11 cellular contexts compared by ENCODE assay signal in genomic region chr9:129137292-129138143, GRCh38. TPM values are rescaled to one million over a fixed set of nuclear protein-coding genes. Genes with fewer than 3 reads are reported as not detected.
DNase-seq lines count a peak whose midpoint lies in the region; ATAC-seq and TF ChIP-seq lines count a peak whose summit lies in the region.
"Had no signal": no experiment of that assay in that cellular context is flagged by ENCODE, and none has a peak within 500 bp of the region (broad histone marks: within the 10 kb centered on the region; RNA-seq: fewer than 3 reads in every experiment).

No MANE protein-coding gene starts in this region.

- no peak overlapping the region for H3K4me3 Mint-ChIP-seq in T-helper 1 cell treated with Interleukin-12 subunit alpha and Interleukin-12 subunit beta and Interleukin-4 antibody, amounts not matched to agents 30 μg/mL and 1 μg/mL, for 36 hours
- H3K4me3 Mint-ChIP-seq in brain: no peak overlapping the region

- no peaks in the 10 kb centered on the region for H3K9me3 Mint-ChIP-seq in T-helper 1 cell treated with Interleukin-12 subunit alpha and Interleukin-12 subunit beta and Interleukin-4 antibody, amounts not matched to agents 30 μg/mL and 1 μg/mL, for 36 hours
- no peaks in the 10 kb centered on the region for H3K9me3 Mint-ChIP-seq in brain

- H3K27me3 Mint-ChIP-seq in T-helper 1 cell treated with Interleukin-12 subunit alpha and Interleukin-12 subunit beta and Interleukin-4 antibody, amounts not matched to agents 30 μg/mL and 1 μg/mL, for 36 hours (ENCODE audit: low read depth): no peaks in the 10 kb centered on the region
- H3K27me3 Mint-ChIP-seq in brain: no peaks in the 10 kb centered on the region

- no peak for TF ChIP-seq EP300 in suprapubic skin (IDR thresholded peaks at IDR 0.05)

- no peak overlapping the region for H3K4me3 ChIP-seq in mesodermal cell (ENCODE audit: extremely low read depth, insufficient read depth, low read length, poor library complexity, severe bottlenecking)
- no peak overlapping the region for H3K4me3 ChIP-seq in suprapubic skin

- H3K27ac Mint-ChIP-seq in T-helper 1 cell treated with Interleukin-12 subunit alpha and Interleukin-12 subunit beta and Interleukin-4 antibody, amounts not matched to agents 30 μg/mL and 1 μg/mL, for 36 hours: peak overlapping the region; percentile 19
- H3K27ac Mint-ChIP-seq in brain: peak overlapping the region; percentile 36 to 100 (median 88)

- H3K4me1 ChIP-seq in mesodermal cell (ENCODE audit: control insufficient read depth, insufficient read depth, low read length, poor library complexity, severe bottlenecking) (peaks cover 44% of the 10 kb centered on the region), suprapubic skin (peaks cover 52% of the 10 kb centered on the region)

- no peak for DNase-seq in T-helper 1 cell
- DNase-seq in suprapubic skin (ENCODE audit: low spot score in 2 of 2): no peak
- DNase-seq in LoVo (ENCODE audit: low spot score): no peak
- DNase-seq: EL; NCI-H1436 treated with DMSO at 0.1 percent for 48 hours; NK-92 treated with Interleukin-12 subunit alpha and Interleukin-12 subunit beta, amount 100 ng/mL, for 24 hours had no signal

- no peaks in the 10 kb centered on the region for H3K27me3 ChIP-seq in suprapubic skin

- 94 to 95% methylated on average over 10 to 15 of the region's 19 CpGs for WGBS in mesodermal cell (ENCODE audit: insufficient coverage in 2 of 2), 2 experiments
- WGBS in suprapubic skin: 70% methylated on average over 12 of the region's 19 CpGs

- no peak for TF ChIP-seq POLR2A in suprapubic skin (IDR thresholded peaks at IDR 0.05)

- peak overlapping the region; percentile 100 for H3K27ac ChIP-seq in mesodermal cell (ENCODE audit: low read depth, low read length, severe bottlenecking)
- peak overlapping the region; percentile 100 for H3K27ac ChIP-seq in suprapubic skin

- TF ChIP-seq CTCF in brain (conservative IDR thresholded peaks at IDR 0.05) (no peak), suprapubic skin (IDR thresholded peaks at IDR 0.05) (no peak)

- peaks cover 25% of the 10 kb centered on the region for H3K4me1 Mint-ChIP-seq in T-helper 1 cell treated with Interleukin-12 subunit alpha and Interleukin-12 subunit beta and Interleukin-4 antibody, amounts not matched to agents 30 μg/mL and 1 μg/mL, for 36 hours (ENCODE audit: low read depth)
- H3K4me1 Mint-ChIP-seq in brain: peaks cover 42% of the 10 kb centered on the region

- H3K36me3 ChIP-seq in mesodermal cell (ENCODE audit: control insufficient read depth, insufficient read depth, low read length) (peaks cover 55% of the 10 kb centered on the region), suprapubic skin (peaks cover 43% of the 10 kb centered on the region)

- peaks cover 15% of the 10 kb centered on the region for H3K36me3 Mint-ChIP-seq in T-helper 1 cell treated with Interleukin-12 subunit alpha and Interleukin-12 subunit beta and Interleukin-4 antibody, amounts not matched to agents 30 μg/mL and 1 μg/mL, for 36 hours (ENCODE audit: low read depth)
- H3K36me3 Mint-ChIP-seq in brain: peaks cover 22% of the 10 kb centered on the region

- ATAC-seq in GM18867 (IDR thresholded peaks at IDR 0.05; ENCODE audit: unreplicated experiment) (no peak), GM18858 (IDR thresholded peaks at IDR 0.05; ENCODE audit: unreplicated experiment) (no peak)

- H3K9me3 ChIP-seq in mesodermal cell (ENCODE audit: control insufficient read depth, low read length) (no peaks in the 10 kb centered on the region), suprapubic skin (no peaks in the 10 kb centered on the region)

RNA-seq across cellular contexts. Expression of gene PTPA, which starts 26.3 kb away (rescaled TPM):
- 334 TPM for polyA plus RNA-seq in brain (ENCODE audit: insufficient read depth, low read depth, low replicate concordance)
- 128 TPM for polyA plus RNA-seq in mesodermal cell (2013, experiment 1 of 2)
- polyA plus RNA-seq in mesodermal cell (2013, experiment 2 of 2): 108 TPM
- total RNA-seq in suprapubic skin: 100 to 1,000 TPM in 1 of 4 donors, 10 to 100 TPM in 3; 59.1 to 108 (median 83.8) TPM

RNA-seq across cellular contexts. Expression of gene CRAT, which starts 26.9 kb away (rescaled TPM):
- 75.0 TPM for polyA plus RNA-seq in brain (ENCODE audit: insufficient read depth, low read depth, low replicate concordance)
- 27.2 TPM for polyA plus RNA-seq in mesodermal cell (2013, experiment 1 of 2)
- polyA plus RNA-seq in mesodermal cell (2013, experiment 2 of 2): 24.9 TPM
- 100 to 1,000 TPM in 1 of 4 donors, 10 to 100 TPM in 3; 27.4 to 156 (median 42.8) TPM for total RNA-seq in suprapubic skin

RNA-seq across cellular contexts. Expression of gene IER5L, which starts 40.5 kb away (rescaled TPM):
- 9.6 TPM for polyA plus RNA-seq in brain (ENCODE audit: insufficient read depth, low read depth, low replicate concordance)
- polyA plus RNA-seq in mesodermal cell (2013, experiment 1 of 2): 75.6 TPM
- 55.6 TPM for polyA plus RNA-seq in mesodermal cell (2013, experiment 2 of 2)
- 1 to 10 TPM; 4.3 to 8.2 (median 6.2) TPM for total RNA-seq in suprapubic skin

RNA-seq across cellular contexts. Expression of gene DOLPP1, which starts 56.6 kb away (rescaled TPM):
- 40.8 TPM for polyA plus RNA-seq in brain (ENCODE audit: insufficient read depth, low read depth, low replicate concordance)
- 18.4 TPM for polyA plus RNA-seq in mesodermal cell (2013, experiment 1 of 2)
- 14.8 TPM for polyA plus RNA-seq in mesodermal cell (2013, experiment 2 of 2)
- total RNA-seq in suprapubic skin: 10 to 100 TPM in 1 of 4 donors, 1 to 10 TPM in 3; 7.8 to 11.1 (median 9.8) TPM
